ENCODE assay signal across 1 cellular context in genomic region chr10:121436281-121436629, GRCh38.
TF ChIP-seq lines count a peak whose summit lies in the region.

No MANE protein-coding gene starts in this region.

TF ChIP-seq in SK-N-SH, 30 proteins besides CTCF, POLR2A, EP300 and RAD21 (continued from another document):
- TF ChIP-seq PBX3 (IDR thresholded peaks at IDR 0.05), result no peak
